ENCODE assay signal across 8 cellular contexts in the genomic region with DNA sequence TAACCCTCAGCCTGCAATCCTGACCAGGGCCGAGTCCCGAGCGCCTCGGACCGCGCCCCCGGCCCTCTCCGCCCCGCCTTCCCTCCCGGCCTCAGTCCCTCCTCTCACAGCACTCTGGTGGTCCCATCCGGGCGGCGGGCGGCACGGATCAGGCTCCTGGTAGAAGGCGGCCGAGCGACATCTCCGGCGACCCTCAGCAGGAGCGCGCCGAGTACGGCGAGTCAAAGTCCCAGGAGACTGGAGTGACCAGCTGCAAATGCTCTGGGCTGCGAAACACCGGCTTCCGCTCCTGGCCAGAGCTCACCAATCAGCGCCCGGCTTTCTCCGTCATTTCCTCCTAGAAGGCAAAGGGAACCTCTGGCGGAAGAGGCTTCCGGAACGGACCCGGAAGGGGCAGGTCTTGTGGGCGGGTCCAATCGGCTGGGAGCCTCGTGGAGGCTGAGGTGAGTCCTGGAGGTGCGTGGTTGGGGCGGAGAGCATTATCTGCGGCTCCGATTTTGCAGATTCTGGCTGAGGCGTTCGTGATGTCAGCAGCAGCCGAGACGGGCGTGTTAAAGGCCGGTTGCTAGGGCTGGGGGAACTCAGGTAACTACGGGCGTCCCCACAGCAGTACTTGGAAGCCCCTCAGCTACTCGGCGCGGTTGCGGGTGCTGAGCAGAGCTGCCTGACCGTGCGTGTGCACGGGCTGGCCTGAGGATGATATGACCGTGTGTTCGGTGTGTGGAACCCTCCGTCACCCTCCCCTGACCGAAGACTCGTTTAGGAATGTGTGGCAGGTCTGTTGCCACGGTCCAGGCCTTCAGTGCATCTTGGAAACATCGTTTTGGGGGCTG. TPM values are rescaled to one million over a fixed set of nuclear protein-coding genes. Genes with fewer than 3 reads are reported as not detected.
DNase-seq lines count a peak whose midpoint lies in the region; ATAC-seq and TF ChIP-seq lines count a peak whose summit lies in the region.

Gene GDAP2, minus strand, starts transcription at position 282 of the 833 bp plus-strand sequence. CDS start 9,264 bp downstream, outside the sequence.
Gene WDR3, plus strand, starts transcription at position 400 of the 833 bp plus-strand sequence. CDS start 3,581 bp downstream, outside the sequence.

- H3K27ac ChIP-seq in suprapubic skin: peak within 1 kb of the TSS; percentile 84

- H3K36me3 ChIP-seq in GM06990 (ENCODE audit: control insufficient read depth, insufficient read depth, low read length): no peaks in the 10 kb centered on the region
- H3K36me3 ChIP-seq in suprapubic skin: no peaks in the 10 kb centered on the region

- H3K27me3 ChIP-seq in GM06990 (replicated peaks; ENCODE audit: control insufficient read depth, insufficient read depth, low read length) (no peaks in the 10 kb centered on the region), suprapubic skin (no peaks in the 10 kb centered on the region)

- H3K9me3 ChIP-seq in suprapubic skin: no peaks in the 10 kb centered on the region

- H3K4me3 ChIP-seq in GM06990 (replicated peaks; ENCODE audit: low read depth, low read length) (peak within 1 kb of the TSS; percentile 99), suprapubic skin (peak within 1 kb of the TSS; percentile 92)

- peaks cover 18% of the 10 kb centered on the region for H3K36me3 Mint-ChIP-seq in activated naive CD4-positive, alpha-beta T cell treated with anti-CD3 and anti-CD28 coated beads, Interleukin-2, amount 50 U/mL, for 24 hours

- H3K27me3 Mint-ChIP-seq in activated naive CD4-positive, alpha-beta T cell treated with anti-CD3 and anti-CD28 coated beads, Interleukin-2, amount 50 U/mL, for 24 hours: no peaks in the 10 kb centered on the region

- no peak for TF ChIP-seq EP300 in suprapubic skin (IDR thresholded peaks at IDR 0.05)

- TF ChIP-seq POLR2A in suprapubic skin (IDR thresholded peaks at IDR 0.05): peak in 1 of 2 donors; percentile 17

- peak; percentile 93 for DNase-seq in GM06990 (ENCODE audit: extremely low read depth, insufficient read length)
- DNase-seq in NCI-H1092 (lab: John Stamatoyannopoulos, UW): peak; percentile 95
- peak; percentile 96 for DNase-seq in globus pallidus (ENCODE audit: low spot score)
- DNase-seq in nucleus accumbens (lab: John Stamatoyannopoulos, UW): peak; percentile 68 to 99 (median 95)
- DNase-seq in suprapubic skin (ENCODE audit: low spot score in 2 of 2): peak; percentile 97 to 98

- H3K4me1 Mint-ChIP-seq in activated naive CD4-positive, alpha-beta T cell treated with anti-CD3 and anti-CD28 coated beads, Interleukin-2, amount 50 U/mL, for 24 hours: peaks cover 65% of the 10 kb centered on the region

- TF ChIP-seq CTCF in GM06990 (IDR thresholded peaks at IDR 0.05; ENCODE audit: insufficient read depth, low read length, poor library complexity, severe bottlenecking) (no peak), suprapubic skin (IDR thresholded peaks at IDR 0.05) (no peak)

- H3K4me1 ChIP-seq in suprapubic skin: peaks cover 31% of the 10 kb centered on the region

- H3K27ac Mint-ChIP-seq in activated naive CD4-positive, alpha-beta T cell treated with anti-CD3 and anti-CD28 coated beads, Interleukin-2, amount 50 U/mL, for 24 hours: peak within 1 kb of the TSS; percentile 93

- ATAC-seq in HG02588 (IDR thresholded peaks at IDR 0.05; ENCODE audit: unreplicated experiment) (peak; percentile 95), SK-N-SH treated with all-trans-retinoic acid at 6 μM for 48 hours (peak; percentile 97)

- WGBS in suprapubic skin: under 1% methylated on average over 61 of the region's 64 CpGs

- peak within 1 kb of the TSS; percentile 98 for H3K4me3 Mint-ChIP-seq in activated naive CD4-positive, alpha-beta T cell treated with anti-CD3 and anti-CD28 coated beads, Interleukin-2, amount 50 U/mL, for 24 hours

- H3K9me3 Mint-ChIP-seq in activated naive CD4-positive, alpha-beta T cell treated with anti-CD3 and anti-CD28 coated beads, Interleukin-2, amount 50 U/mL, for 24 hours: no peaks in the 10 kb centered on the region

TF ChIP-seq in SK-N-SH treated with all-trans-retinoic acid at 6 μM for 48 hours, 23 proteins besides CTCF, POLR2A, EP300 and RAD21:
- TF ChIP-seq ZFP30 (CRISPR knock-in tag; IDR thresholded peaks at IDR 0.05) (no peak), POU6F1 (CRISPR knock-in tag; IDR thresholded peaks at IDR 0.05; ENCODE audit: borderline replicate concordance, low read depth) (no peak), ESRRG (CRISPR knock-in tag; IDR thresholded peaks at IDR 0.05) (no peak), ISL1 (CRISPR knock-in tag; IDR thresholded peaks at IDR 0.05) (no peak), CREB5 (CRISPR knock-in tag; IDR thresholded peaks at IDR 0.05; ENCODE audit: low read depth) (no peak)
- TF ChIP-seq, protein P1, sequence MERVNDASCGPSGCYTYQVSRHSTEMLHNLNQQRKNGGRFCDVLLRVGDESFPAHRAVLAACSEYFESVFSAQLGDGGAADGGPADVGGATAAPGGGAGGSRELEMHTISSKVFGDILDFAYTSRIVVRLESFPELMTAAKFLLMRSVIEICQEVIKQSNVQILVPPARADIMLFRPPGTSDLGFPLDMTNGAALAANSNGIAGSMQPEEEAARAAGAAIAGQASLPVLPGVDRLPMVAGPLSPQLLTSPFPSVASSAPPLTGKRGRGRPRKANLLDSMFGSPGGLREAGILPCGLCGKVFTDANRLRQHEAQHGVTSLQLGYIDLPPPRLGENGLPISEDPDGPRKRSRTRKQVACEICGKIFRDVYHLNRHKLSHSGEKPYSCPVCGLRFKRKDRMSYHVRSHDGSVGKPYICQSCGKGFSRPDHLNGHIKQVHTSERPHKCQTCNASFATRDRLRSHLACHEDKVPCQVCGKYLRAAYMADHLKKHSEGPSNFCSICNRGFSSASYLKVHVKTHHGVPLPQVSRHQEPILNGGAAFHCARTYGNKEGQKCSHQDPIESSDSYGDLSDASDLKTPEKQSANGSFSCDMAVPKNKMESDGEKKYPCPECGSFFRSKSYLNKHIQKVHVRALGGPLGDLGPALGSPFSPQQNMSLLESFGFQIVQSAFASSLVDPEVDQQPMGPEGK (CRISPR knock-in tag; IDR thresholded peaks at IDR 0.05; ENCODE audit: borderline replicate concordance): no peak

RNA-seq across cellular contexts. Expression of gene GDAP2, which starts in this region (rescaled TPM):
- total RNA-seq in suprapubic skin: 10 to 100 TPM; 19.6 to 34.4 (median 25.1) TPM

RNA-seq across cellular contexts. Expression of gene WDR3, which starts in this region (rescaled TPM):
- total RNA-seq in suprapubic skin: 10 to 100 TPM; 13.1 to 24.5 (median 16.1) TPM

Comparison
In these comparisons a context has a peak if more than half of its experiments do, and no peak if none do; other contexts are left out.
1. Peak in every context shown above with its lines: DNase-seq, ATAC-seq, H3K4me3 ChIP-seq and H3K27ac ChIP-seq.